In the genomic region with DNA sequence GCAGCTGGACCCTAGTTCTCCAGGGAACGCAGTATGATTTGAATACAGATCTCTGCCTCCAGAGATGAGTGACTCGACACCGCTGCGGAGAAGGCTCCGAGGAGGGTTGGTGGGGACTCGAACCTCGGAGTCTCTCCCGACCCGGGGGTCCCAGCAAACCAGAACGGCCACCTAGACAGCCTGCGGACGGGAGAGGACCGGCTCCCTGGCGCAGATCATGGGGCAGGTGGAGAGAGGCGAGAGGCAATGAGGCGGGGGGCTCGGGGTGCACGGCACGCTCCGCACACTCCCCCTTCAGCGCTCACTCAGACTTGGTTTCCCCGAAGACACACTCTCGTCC, we compare ENCODE assay signal across 12 cellular contexts. TPM values are rescaled to one million over a fixed set of nuclear protein-coding genes. Genes with fewer than 3 reads are reported as not detected.
DNase-seq lines count a peak whose midpoint lies in the region; ATAC-seq, FAIRE-seq and TF ChIP-seq lines count a peak whose summit lies in the region.
"Had no signal": no experiment of that assay in that cellular context is flagged by ENCODE, and none has a peak within 500 bp of the region (broad histone marks: within the 10 kb centered on the region; RNA-seq: fewer than 3 reads in every experiment).

No MANE protein-coding gene starts in this region.

- TF ChIP-seq CTCF in HFF-Myc (IDR thresholded peaks at IDR 0.05; ENCODE audit: low read depth, low read length, missing control alignments) = no peak
- no peak for TF ChIP-seq CTCF in colonic mucosa (IDR thresholded peaks at IDR 0.05)
- no peak for TF ChIP-seq CTCF in right lobe of liver (IDR thresholded peaks at IDR 0.05)
- TF ChIP-seq CTCF in smooth muscle cell (IDR thresholded peaks at IDR 0.05; ENCODE audit: borderline replicate concordance, insufficient read depth, poor library complexity, severe bottlenecking) = no peak
- TF ChIP-seq CTCF in GM13977 (IDR thresholded peaks at IDR 0.05; ENCODE audit: extremely low read depth, insufficient read depth, missing control alignments) = no peak

- ATAC-seq in right lobe of liver = no peak

- WGBS in right lobe of liver (ENCODE audit: insufficient coverage, low coverage, low lambda C conversion rate, missing lambda C conversion rate) = no CpG with 5 or more reads among the region's 23 CpGs
- WGBS in smooth muscle cell (ENCODE audit: low lambda C conversion rate) = 10% methylated on average over 20 of the region's 23 CpGs

- H3K27me3 ChIP-seq in colonic mucosa (peaks cover 34% of the 10 kb centered on the region), right lobe of liver (no peaks in the 10 kb centered on the region), smooth muscle cell (ENCODE audit: low read depth) (peaks cover 67% of the 10 kb centered on the region)

- TF ChIP-seq POLR2A in right lobe of liver (IDR thresholded peaks at IDR 0.05) (no peak), GM12891 (IDR thresholded peaks at IDR 0.05; ENCODE audit: low read depth, low read length) (no peak)

- H2AFZ ChIP-seq in smooth muscle cell (ENCODE audit: low read depth) = peak overlapping the region; percentile 86

- H3K36me3 ChIP-seq in colonic mucosa (no peaks in the 10 kb centered on the region), right lobe of liver (no peaks in the 10 kb centered on the region), smooth muscle cell (ENCODE audit: low read depth) (no peaks in the 10 kb centered on the region)

- FAIRE-seq in GM12891 (lab: Jason Lieb, UNC) = no peak
- FAIRE-seq: H54 had no signal

- no peaks in the 10 kb centered on the region for H3F3A ChIP-seq in smooth muscle cell (ENCODE audit: low read depth)

- no peaks in the 10 kb centered on the region for H3K9me3 ChIP-seq in colonic mucosa
- H3K9me3 ChIP-seq in right lobe of liver = no peaks in the 10 kb centered on the region
- H3K9me3 ChIP-seq in smooth muscle cell (replicated peaks; ENCODE audit: low read depth) = no peaks in the 10 kb centered on the region

- H3K79me2 ChIP-seq in smooth muscle cell (ENCODE audit: low read depth) = no peaks in the 10 kb centered on the region

- peak overlapping the region; percentile 99 for H3K4me2 ChIP-seq in smooth muscle cell

- H3K4me3 ChIP-seq in HFF-Myc (replicated peaks; ENCODE audit: low read depth, low read length) (peak overlapping the region; percentile 51), colonic mucosa (peak overlapping the region; percentile 47), right lobe of liver (peak overlapping the region; percentile 56 to 87 (median 60)), smooth muscle cell (peak overlapping the region; percentile 76)

- in situ Hi-C loops in GM13977 (cut with MboI; ENCODE audit: low pct_unique_long_range_greater_than_20kb, low sequenced_read_pairs, unreplicated experiment) = no loop called here

- no peak overlapping the region for H3K9ac ChIP-seq in colonic mucosa (ENCODE audit: low read depth in 2 of 2, low read length in 2 of 2)
- no peak overlapping the region for H3K9ac ChIP-seq in smooth muscle cell (ENCODE audit: low read depth)

- H4K20me1 ChIP-seq in smooth muscle cell (ENCODE audit: low read depth) = no peaks in the 10 kb centered on the region

- H3K4me1 ChIP-seq in colonic mucosa = peaks cover 3% of the 10 kb centered on the region
- peaks cover 0 to 13% (median 5%) of the 10 kb centered on the region in 4 donors for H3K4me1 ChIP-seq in right lobe of liver
- peaks cover 7% of the 10 kb centered on the region for H3K4me1 ChIP-seq in smooth muscle cell (ENCODE audit: low read depth)

- no peak overlapping the region for H3K27ac ChIP-seq in colonic mucosa
- peak overlapping the region in 2 of 3 donors; percentile 52 to 81 for H3K27ac ChIP-seq in right lobe of liver
- no peak overlapping the region for H3K27ac ChIP-seq in smooth muscle cell (ENCODE audit: low read depth)

- DNase-seq in HFF-Myc (ENCODE audit: extremely low read depth, low read depth) (no peak), colonic mucosa (no peak), right lobe of liver (peak in 1 of 3 donors; percentile 46), smooth muscle cell (lab: John Stamatoyannopoulos, UW; ENCODE audit: unreplicated experiment) (no peak), GM12891 (ENCODE audit: insufficient read length, low spot score) (no peak), SW 1271 (lab: John Stamatoyannopoulos, UW) (no peak), GM13977 (ENCODE audit: low spot score) (no peak), NCI-H524 treated with DMSO at 0.1 percent for 48 hours (lab: John Stamatoyannopoulos, UW) (no peak)
- DNase-seq: activated CD4-positive, alpha-beta T cell treated with anti-CD3 and anti-CD28 coated beads for 4 hours; activated naive CD4-positive, alpha-beta T cell treated with anti-CD3 and anti-CD28 coated beads for 36 hours; NCI-H187 treated with DMSO at 0.1 percent for 48 hours had no signal

- intact Hi-C loops in colonic mucosa (cut with DNase I) (no loop called here), right lobe of liver (cut with DNase I) (no loop called here)

TF ChIP-seq in GM12891, 5 proteins besides CTCF, POLR2A, EP300 and RAD21:
- TF ChIP-seq PAX5 (IDR thresholded peaks at IDR 0.05; ENCODE audit: insufficient read depth, low read length, severe bottlenecking) = no peak
- TF ChIP-seq SPI1 (IDR thresholded peaks at IDR 0.05; ENCODE audit: low read depth, low read length) = no peak
- no peak for TF ChIP-seq POLR2AphosphoS5 (IDR thresholded peaks at IDR 0.05; ENCODE audit: low read depth, low read length)
- no peak for TF ChIP-seq TAF1 (IDR thresholded peaks at IDR 0.05; ENCODE audit: low read depth, low read length)
- no peak for TF ChIP-seq POU2F2 (IDR thresholded peaks at IDR 0.05; ENCODE audit: low read depth, low read length)

RNA-seq across cellular contexts. Expression of gene DYSF, which starts 12.6 kb away (rescaled TPM):
- 1 to 10 TPM; 2.4 to 7.5 TPM for total RNA-seq in colonic mucosa
- 10 to 100 TPM; 21.8 to 55.0 (median 32.9) TPM for total RNA-seq in right lobe of liver
- total RNA-seq in smooth muscle cell = 1.6 and 2.1 TPM in 2 replicates
- polyA plus RNA-seq in smooth muscle cell = 0.64 and 2.5 TPM in 2 replicates
- 0.12 TPM for polyA plus RNA-seq in GM12891 (2012; ENCODE audit: low read depth, missing spikeins)

Comparison
In these comparisons a context has a peak if more than half of its experiments do, and no peak if none do; other contexts are left out.
1. H3K27ac ChIP-seq: peak in right lobe of liver (2 of 3); none in colonic mucosa (single experiment) and smooth muscle cell (single experiment).
2. Peak in every context shown above with its lines, with median percentiles within 50 percentile points of each other: H3K4me3 ChIP-seq.